8 cellular contexts compared by ENCODE assay signal in the genomic region with DNA sequence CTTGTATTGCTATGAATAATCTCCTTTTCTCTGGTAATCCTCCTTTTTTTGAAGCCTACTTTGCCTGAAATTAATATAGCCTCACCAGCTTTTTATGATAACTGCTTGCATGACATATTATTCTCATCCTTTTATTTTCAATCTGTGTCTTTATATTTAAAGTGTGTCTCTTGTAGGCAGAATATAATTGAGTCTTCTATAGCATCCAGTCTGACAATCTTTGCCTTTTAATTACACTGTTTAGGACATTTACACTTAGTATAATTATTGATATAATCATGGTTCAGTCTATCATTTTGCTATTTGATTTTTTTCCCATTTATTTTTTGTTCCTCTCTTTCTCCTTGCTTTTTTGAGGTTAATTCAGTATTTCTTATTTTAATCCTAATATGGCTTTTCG.
"Had no signal": no experiment of that assay in that cellular context is flagged by ENCODE, and none has a peak within 500 bp of the region (broad histone marks: within the 10 kb centered on the region; RNA-seq: fewer than 3 reads in every experiment).

No MANE protein-coding gene starts in this region.

- H3K4me3 ChIP-seq: GM12878 had no signal

- FAIRE-seq: G401.6, GM12878, GM12891, GM12892, GM18507, GM19239 had no signal

- DNase-seq: GDM1, GF-D8 had no signal

- ATAC-seq: GM12878 had no signal
